In genomic region chr19:5120321-5120720, GRCh38 we compare ENCODE assay signal across 26 cellular contexts.
"Had no signal": no experiment of that assay in that cellular context is flagged by ENCODE, and none has a peak within 500 bp of the region (broad histone marks: within the 10 kb centered on the region; RNA-seq: fewer than 3 reads in every experiment).

No MANE protein-coding gene starts in this region.

- H3K4me1 ChIP-seq: left lung, lower lobe of right lung, suprapubic skin, uterus had no signal

- H3K27ac ChIP-seq: left lung, lower lobe of right lung, ovary, right atrium auricular region, right lobe of liver, stomach, suprapubic skin, tibial nerve, uterus had no signal

- H3K4me2 ChIP-seq: neural progenitor cell, smooth muscle cell had no signal

- ATAC-seq: left colon; left lung; lower lobe of right lung; natural killer cell; right lobe of liver; stimulated activated naive B cell treated with anti-CD40 and anti-IgM and Interleukin-4, amounts not matched to agents 10 μg/mL and 1 μg/mL and 100 μg/mL, for 72 hours; stimulated activated naive CD8-positive, alpha-beta T cell treated with anti-CD3 and anti-CD28 coated beads, Interleukin-15, Interleukin-2, amounts not matched to agents 100 U/mL and 50 U/mL, for 24 hours had no signal

- H3K9me3 Mint-ChIP-seq: type B pancreatic cell had no signal

- H3K4me3 Mint-ChIP-seq: mesothelial cell of epicardium; natural killer cell; nephron progenitor cell; neural progenitor cell; stimulated activated naive B cell treated with anti-CD40 and anti-IgM and Interleukin-4, amounts not matched to agents 10 μg/mL and 1 μg/mL and 100 μg/mL, for 72 hours; type B pancreatic cell had no signal

- H3K9me3 ChIP-seq: lower lobe of right lung, ovary, right atrium auricular region, right lobe of liver, stomach, suprapubic skin, uterus had no signal

- H3K27ac Mint-ChIP-seq: mesothelial cell of epicardium, natural killer cell, nephron progenitor cell, neural progenitor cell, type B pancreatic cell had no signal

- H3K36me3 ChIP-seq: neural progenitor cell, ovary, uterus had no signal

- H3K27me3 Mint-ChIP-seq: naive B cell; progenitor cell of endocrine pancreas; stimulated activated naive B cell treated with anti-CD40 and anti-IgM and Interleukin-4, amounts not matched to agents 10 μg/mL and 1 μg/mL and 100 μg/mL, for 72 hours; type B pancreatic cell had no signal

- H2AFZ ChIP-seq: neural progenitor cell had no signal

- H3K4me3 ChIP-seq: left lung, lower lobe of right lung, neural progenitor cell, ovary, right atrium auricular region, right lobe of liver, smooth muscle cell, stomach, suprapubic skin, tibial nerve, uterus had no signal

- H3K27me3 ChIP-seq: left lung, neural progenitor cell, ovary, right atrium auricular region, right lobe of liver, stomach, suprapubic skin, tibial nerve, uterus had no signal

- DNase-seq: hippocampal formation; kidney; left colon; left lung; lower lobe of right lung; mammary epithelial cell; mesendoderm; naive B cell; natural killer cell; nephron progenitor cell; ovary; right lobe of liver; stimulated activated CD4-positive, alpha-beta T cell treated with anti-CD3 and anti-CD28 coated beads, Interleukin-2, amount 100 ng/mL, for 24 hours; stimulated activated CD4-positive, alpha-beta T cell treated with anti-CD3 and anti-CD28 coated beads, Interleukin-4, amount 100 ng/mL, for 1 hour; stimulated activated naive B cell treated with anti-CD40 and anti-IgM and Interleukin-4, amounts not matched to agents 10 μg/mL and 1 μg/mL and 100 μg/mL, for 72 hours; stimulated activated naive CD8-positive, alpha-beta T cell treated with anti-CD3 and anti-CD28 coated beads, Interleukin-15, Interleukin-2, amounts not matched to agents 100 U/mL and 50 U/mL, for 24 hours; stomach; uterus had no signal

- H3K9ac ChIP-seq: neural progenitor cell had no signal
